11 cellular contexts compared by ENCODE assay signal in the genomic region with DNA sequence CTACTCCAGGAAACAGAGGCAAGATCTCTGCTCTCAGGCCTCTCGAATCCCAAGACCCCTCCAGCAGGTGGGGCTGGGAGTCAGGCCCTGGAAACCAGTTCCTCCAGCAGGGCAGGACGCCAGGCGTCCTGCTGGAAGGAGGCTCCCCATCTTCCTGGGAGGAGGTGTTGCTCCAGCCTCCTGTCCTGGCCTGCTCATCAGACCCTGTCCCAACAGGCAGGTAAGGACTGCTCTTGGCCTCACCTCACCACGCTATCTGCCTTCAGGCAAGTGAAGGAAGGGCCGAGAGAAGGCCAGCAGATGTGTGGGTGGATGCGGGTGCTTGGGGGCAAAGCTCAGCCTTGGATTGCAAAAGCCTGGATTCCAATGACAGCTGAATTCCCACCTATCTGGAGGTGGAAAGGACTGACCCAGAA.
DNase-seq lines count a peak whose midpoint lies in the region; ATAC-seq and TF ChIP-seq lines count a peak whose summit lies in the region.
"Had no signal": no experiment of that assay in that cellular context is flagged by ENCODE, and none has a peak within 500 bp of the region (broad histone marks: within the 10 kb centered on the region; RNA-seq: fewer than 3 reads in every experiment).

No MANE protein-coding gene starts in this region.

- TF ChIP-seq CTCF in heart left ventricle (IDR thresholded peaks at IDR 0.05) (peak in 9 of 12 donors; percentile 13 to 42 (median 32)), right atrium auricular region (IDR thresholded peaks at IDR 0.05) (peak in 1 of 2 donors; percentile 45), mesothelial cell of epicardium (IDR thresholded peaks at IDR 0.05; ENCODE audit: unreplicated experiment) (no peak), upper lobe of right lung (IDR thresholded peaks at IDR 0.05) (no peak), coronary artery (IDR thresholded peaks at IDR 0.05) (no peak)

- H3K27me3 Mint-ChIP-seq in mesothelial cell of epicardium (ENCODE audit: low read depth) = no peaks in the 10 kb centered on the region
- H3K27me3 Mint-ChIP-seq: memory B cell had no signal

- peaks cover 73% of the 10 kb centered on the region for H3K4me1 Mint-ChIP-seq in mesothelial cell of epicardium

- H3K27ac ChIP-seq in heart left ventricle = peak overlapping the region in 2 of 12 donors; percentile 12 to 78
- H3K27ac ChIP-seq in right atrium auricular region = no peak overlapping the region
- H3K27ac ChIP-seq in upper lobe of right lung = no peak overlapping the region
- H3K27ac ChIP-seq in coronary artery = peak overlapping the region in 1 of 2 donors; percentile 28

- peak in 1 of 4 donors; percentile 16 for ATAC-seq in heart left ventricle
- peak; percentile 10 for ATAC-seq in upper lobe of right lung
- ATAC-seq in GM19035 (IDR thresholded peaks at IDR 0.05; ENCODE audit: unreplicated experiment) = no peak
- ATAC-seq in HG02970 (IDR thresholded peaks at IDR 0.05; ENCODE audit: low FRiP score, unreplicated experiment) = no peak

- no peak for TF ChIP-seq POLR2A in heart left ventricle (IDR thresholded peaks at IDR 0.05)

- H3K36me3 Mint-ChIP-seq in mesothelial cell of epicardium = peaks cover 18% of the 10 kb centered on the region
- H3K36me3 Mint-ChIP-seq: memory B cell had no signal

- no peak overlapping the region for H3K4me3 ChIP-seq in heart left ventricle
- no peak overlapping the region for H3K4me3 ChIP-seq in right atrium auricular region
- H3K4me3 ChIP-seq in upper lobe of right lung = no peak overlapping the region
- H3K4me3 ChIP-seq in coronary artery = no peak overlapping the region

- DNase-seq in heart left ventricle (no peak), right atrium auricular region (ENCODE audit: low spot score) (no peak), ecto neural progenitor cell (ENCODE audit: low spot score) (peak; percentile 53), mesothelial cell of epicardium (ENCODE audit: low spot score in 2 of 2, unreplicated experiment in 2 of 2) (no peak), upper lobe of right lung (no peak), coronary artery (ENCODE audit: low spot score) (no peak)
- DNase-seq: NCI-H187 treated with DMSO at 0.1 percent for 48 hours, OCI-M1 had no signal

- H3K36me3 ChIP-seq in heart left ventricle = no peaks in the 10 kb centered on the region
- no peaks in the 10 kb centered on the region for H3K36me3 ChIP-seq in right atrium auricular region
- H3K36me3 ChIP-seq in upper lobe of right lung = no peaks in the 10 kb centered on the region

- H3K27me3 ChIP-seq in heart left ventricle = no peaks in the 10 kb centered on the region
- H3K27me3 ChIP-seq in right atrium auricular region = no peaks in the 10 kb centered on the region
- H3K27me3 ChIP-seq in upper lobe of right lung = no peaks in the 10 kb centered on the region

- WGBS in heart left ventricle, 4 donors = 68 to 78% (median 73%) methylated on average over 5 to 6 of the region's 6 CpGs

- H3K4me1 ChIP-seq in heart left ventricle (peaks cover 10 to 61% (median 54%) of the 10 kb centered on the region in 12 donors), right atrium auricular region (peaks cover 0 to 56% of the 10 kb centered on the region in 2 donors), upper lobe of right lung (peaks cover 46% of the 10 kb centered on the region)

- H3K9me3 ChIP-seq in heart left ventricle = no peaks in the 10 kb centered on the region
- no peaks in the 10 kb centered on the region for H3K9me3 ChIP-seq in right atrium auricular region
- H3K9me3 ChIP-seq in upper lobe of right lung = no peaks in the 10 kb centered on the region

- intact Hi-C loops in heart left ventricle (cut with DNase I) (loop anchor here in 3 of 10 donors (5.0 kb wide), 3 partner anchors 64 to 164 kb away; no protein-coding TSS in a partner anchor), upper lobe of right lung (cut with DNase I) (no loop called here)

- no peak overlapping the region for H3K4me3 Mint-ChIP-seq in mesothelial cell of epicardium
- H3K4me3 Mint-ChIP-seq: memory B cell had no signal

- peak overlapping the region; percentile 91 for H3K27ac Mint-ChIP-seq in mesothelial cell of epicardium
- H3K27ac Mint-ChIP-seq: memory B cell had no signal

- no peaks in the 10 kb centered on the region for H3K9me3 Mint-ChIP-seq in mesothelial cell of epicardium
- H3K9me3 Mint-ChIP-seq: memory B cell had no signal

Comparison
In these comparisons a context has a peak if more than half of its experiments do, and no peak if none do; other contexts are left out.
1. CTCF ChIP-seq: peak in heart left ventricle (9 of 12); none in mesothelial cell of epicardium (single experiment), upper lobe of right lung (single experiment) and coronary artery (single experiment).